Comparison of ENCODE assay signal across 26 cellular contexts in the genomic region with DNA sequence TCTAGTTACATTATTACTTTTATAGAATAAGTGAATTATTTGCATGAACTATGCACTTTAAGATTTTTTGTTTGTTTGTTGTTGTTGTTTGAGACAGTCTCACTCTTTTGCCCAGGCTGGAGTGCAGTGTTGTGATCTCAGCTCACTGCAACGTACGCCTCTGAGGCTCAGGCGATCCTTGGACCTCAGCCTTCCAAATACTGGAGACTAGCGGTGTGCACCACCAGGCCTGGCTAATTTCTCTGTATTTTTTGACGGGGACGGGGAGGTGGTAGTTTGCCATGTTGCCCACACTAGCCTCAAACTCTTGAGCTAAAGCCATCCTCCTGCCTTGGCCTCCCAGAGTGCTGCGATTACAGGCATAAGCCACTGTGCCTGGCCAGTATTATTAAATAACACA. TPM values are rescaled to one million over a fixed set of nuclear protein-coding genes. Genes with fewer than 3 reads are reported as not detected.
"Had no signal": no experiment of that assay in that cellular context is flagged by ENCODE, and none has a peak within 500 bp of the region (broad histone marks: within the 10 kb centered on the region; RNA-seq: fewer than 3 reads in every experiment).

No MANE protein-coding gene starts in this region.

- H3K36me3 ChIP-seq: neutrophil, pancreas, prostate gland, right atrium auricular region, right lobe of liver, sigmoid colon, stomach, thoracic aorta, thyroid gland, tibial nerve, upper lobe of right lung, uterus had no signal

- H3K4me1 ChIP-seq: pancreas, prostate gland, right atrium auricular region, right lobe of liver, sigmoid colon, stomach, thyroid gland, tibial nerve, upper lobe of right lung, uterus had no signal

- ATAC-seq: naive thymus-derived CD8-positive, alpha-beta T cell; natural killer cell treated with Interleukin-12 subunit alpha and Interleukin-12 subunit beta and Interleukin-15 and Interleukin-18, amount 100 ng/mL, for 72 hours; pancreas; right lobe of liver; stimulated activated effector memory CD8-positive, alpha-beta T cell treated with anti-CD3 and anti-CD28 coated beads, Interleukin-12 subunit alpha, Interleukin-12 subunit beta, amount 100 ng/mL, for 72 hours; stimulated activated naive B cell treated with anti-CD40 and anti-IgM and Interleukin-4, amounts not matched to agents 10 μg/mL and 1 μg/mL and 100 μg/mL, for 72 hours; upper lobe of right lung had no signal

- H3K27me3 ChIP-seq: neutrophil, pancreas, right atrium auricular region, right lobe of liver, sigmoid colon, stomach, thyroid gland, tibial nerve, upper lobe of right lung, uterus had no signal

- H3K4me3 ChIP-seq: pancreas, prostate gland, right atrium auricular region, right lobe of liver, sigmoid colon, stomach, thoracic aorta, thyroid gland, tibial nerve, upper lobe of right lung, uterus had no signal

- FAIRE-seq: pancreas, small intestine had no signal

- DNase-seq: naive thymus-derived CD8-positive, alpha-beta T cell; nephron progenitor cell; nucleus accumbens; pancreas; retina; right lobe of liver; sigmoid colon; small intestine; stimulated activated CD4-positive, alpha-beta T cell treated with anti-CD3 and anti-CD28 coated beads, Interleukin-15, amount 100 ng/mL, for 24 hours; stimulated activated CD4-positive, alpha-beta T cell treated with anti-CD3 and anti-CD28 coated beads, Interleukin-2, amount 100 ng/mL, for 24 hours; stimulated activated CD4-positive, alpha-beta T cell treated with anti-CD3 and anti-CD28 coated beads, Interleukin-2, amount 100 ng/mL, for 48 hours; stimulated activated CD4-positive, alpha-beta T cell treated with anti-CD3 and anti-CD28 coated beads, Interleukin-4, amount 100 ng/mL, for 24 hours; stimulated activated naive B cell treated with anti-CD40 and anti-IgM and Interleukin-4, amounts not matched to agents 10 μg/mL and 1 μg/mL and 100 μg/mL, for 72 hours; stimulated activated naive CD4-positive, alpha-beta T cell treated with Interleukin-2 at 50 U/mL for 16 hours; stomach; thyroid gland; upper lobe of right lung; uterus had no signal

- H3K9me3 ChIP-seq: neutrophil, pancreas, prostate gland, right atrium auricular region, right lobe of liver, sigmoid colon, stomach, thoracic aorta, thyroid gland, tibial nerve, upper lobe of right lung, uterus had no signal

- H3K27ac ChIP-seq: neutrophil, pancreas, prostate gland, right atrium auricular region, right lobe of liver, sigmoid colon, stomach, thoracic aorta, thyroid gland, tibial nerve, upper lobe of right lung, uterus had no signal

RNA-seq across cellular contexts. Expression of gene KCND2, which starts 29.2 kb away (rescaled TPM):
- total RNA-seq: naive thymus-derived CD8-positive, alpha-beta T cell; natural killer cell treated with Interleukin-12 subunit alpha and Interleukin-12 subunit beta and Interleukin-15 and Interleukin-18, amount 100 ng/mL, for 72 hours; pulmonary artery endothelial cell had no signal
- polyA plus RNA-seq: naive thymus-derived CD8-positive, alpha-beta T cell had no signal
